Comparison of ENCODE assay signal across 9 cellular contexts in genomic region chrX:47540754-47541538, GRCh38. TPM values are rescaled to one million over a fixed set of nuclear protein-coding genes. Genes with fewer than 3 reads are reported as not detected.
DNase-seq lines count a peak whose midpoint lies in the region; ATAC-seq and TF ChIP-seq lines count a peak whose summit lies in the region.
"Had no signal": no experiment of that assay in that cellular context is flagged by ENCODE, and none has a peak within 500 bp of the region (broad histone marks: within the 10 kb centered on the region; RNA-seq: fewer than 3 reads in every experiment).

No MANE protein-coding gene starts in this region.

- H3K4me1 ChIP-seq in heart right ventricle (peaks cover 0 to 25% (median 9%) of the 10 kb centered on the region in 9 donors), parathyroid adenoma (peaks cover 3% of the 10 kb centered on the region)

- no peaks in the 10 kb centered on the region for H3K9me3 ChIP-seq in heart right ventricle
- no peaks in the 10 kb centered on the region for H3K9me3 ChIP-seq in parathyroid adenoma (ENCODE audit: control insufficient read depth, low read length)

- H3K36me3 Mint-ChIP-seq in stimulated activated memory B cell treated with anti-CD40 and anti-IgM and Interleukin-4, amounts not matched to agents 10 μg/mL and 1 μg/mL and 100 μg/mL, for 72 hours: no peaks in the 10 kb centered on the region
- no peaks in the 10 kb centered on the region for H3K36me3 Mint-ChIP-seq in activated naive CD8-positive, alpha-beta T cell treated with anti-CD3 and anti-CD28 coated beads, Interleukin-2, amount 50 U/mL, for 24 hours (ENCODE audit: low read depth)
- H3K36me3 Mint-ChIP-seq: memory B cell had no signal

- H3K27ac Mint-ChIP-seq in stimulated activated memory B cell treated with anti-CD40 and anti-IgM and Interleukin-4, amounts not matched to agents 10 μg/mL and 1 μg/mL and 100 μg/mL, for 72 hours: no peak overlapping the region
- H3K27ac Mint-ChIP-seq in activated naive CD8-positive, alpha-beta T cell treated with anti-CD3 and anti-CD28 coated beads, Interleukin-2, amount 50 U/mL, for 24 hours: no peak overlapping the region
- H3K27ac Mint-ChIP-seq: memory B cell had no signal

- H3K27me3 ChIP-seq in H7 (ENCODE audit: control insufficient read depth, insufficient read depth, low read length) (no peaks in the 10 kb centered on the region), heart right ventricle (peaks cover 0 to 4% (median 0%) of the 10 kb centered on the region in 7 donors), parathyroid adenoma (ENCODE audit: control insufficient read depth, insufficient read depth, low read length) (no peaks in the 10 kb centered on the region)

- H3K9ac ChIP-seq in parathyroid adenoma: no peak overlapping the region

- H3K36me3 ChIP-seq in H7 (replicated peaks; ENCODE audit: control insufficient read depth, insufficient read depth, low read length) (no peaks in the 10 kb centered on the region), heart right ventricle (no peaks in the 10 kb centered on the region), parathyroid adenoma (ENCODE audit: control insufficient read depth, insufficient read depth, low read length) (no peaks in the 10 kb centered on the region)

- peak overlapping the region; percentile 90 for H3K27ac ChIP-seq in angular gyrus (ENCODE audit: low read depth, low read length)
- peak overlapping the region; percentile 34 to 86 (median 73) for H3K27ac ChIP-seq in heart right ventricle
- H3K27ac ChIP-seq in parathyroid adenoma: peak overlapping the region; percentile 75

- peak overlapping the region; percentile 81 for H2AFZ ChIP-seq in parathyroid adenoma

- no peaks in the 10 kb centered on the region for H3K27me3 Mint-ChIP-seq in stimulated activated memory B cell treated with anti-CD40 and anti-IgM and Interleukin-4, amounts not matched to agents 10 μg/mL and 1 μg/mL and 100 μg/mL, for 72 hours
- H3K27me3 Mint-ChIP-seq in activated naive CD8-positive, alpha-beta T cell treated with anti-CD3 and anti-CD28 coated beads, Interleukin-2, amount 50 U/mL, for 24 hours: no peaks in the 10 kb centered on the region
- H3K27me3 Mint-ChIP-seq: memory B cell had no signal

- in situ Hi-C loops in ACHN (cut with HindIII; ENCODE audit: low pct_ligation_motif_present, low pct_unique_long_range_greater_than_20kb, low sequenced_read_pairs): no loop called here

- H3K4me3 Mint-ChIP-seq in stimulated activated memory B cell treated with anti-CD40 and anti-IgM and Interleukin-4, amounts not matched to agents 10 μg/mL and 1 μg/mL and 100 μg/mL, for 72 hours: no peak overlapping the region
- no peak overlapping the region for H3K4me3 Mint-ChIP-seq in activated naive CD8-positive, alpha-beta T cell treated with anti-CD3 and anti-CD28 coated beads, Interleukin-2, amount 50 U/mL, for 24 hours
- H3K4me3 Mint-ChIP-seq: memory B cell had no signal

- DNase-seq in ACHN: peak; percentile 79
- peak; percentile 76 for DNase-seq in H7
- DNase-seq in NCI-H345 treated with DMSO at 0.1 percent for 48 hours (lab: John Stamatoyannopoulos, UW; ENCODE audit: unreplicated experiment): peak; percentile 77
- peak; percentile 39 to 85 for DNase-seq in heart right ventricle
- DNase-seq in activated naive CD8-positive, alpha-beta T cell treated with anti-CD3 and anti-CD28 coated beads, Interleukin-2, amount 50 U/mL, for 24 hours: no peak

- peak overlapping the region; percentile 55 for H3K4me2 ChIP-seq in parathyroid adenoma (ENCODE audit: low read length)

- H3K4me3 ChIP-seq in H7 (ENCODE audit: insufficient read depth, low read depth, low read length) (no peak overlapping the region), heart right ventricle (peak overlapping the region in 1 of 10 donors; percentile 12), parathyroid adenoma (ENCODE audit: low read depth, low read length) (no peak overlapping the region)

- ATAC-seq in heart right ventricle: peak; percentile 93 to 99 (median 99)
- no peak for ATAC-seq in stimulated activated memory B cell treated with anti-CD40 and anti-IgM and Interleukin-4, amounts not matched to agents 10 μg/mL and 1 μg/mL and 100 μg/mL, for 72 hours
- no peak for ATAC-seq in activated naive CD8-positive, alpha-beta T cell treated with anti-CD3 and anti-CD28 coated beads, Interleukin-2, amount 50 U/mL, for 24 hours

- no peaks in the 10 kb centered on the region for H3K79me2 ChIP-seq in parathyroid adenoma

- no peaks in the 10 kb centered on the region for H3K4me1 Mint-ChIP-seq in stimulated activated memory B cell treated with anti-CD40 and anti-IgM and Interleukin-4, amounts not matched to agents 10 μg/mL and 1 μg/mL and 100 μg/mL, for 72 hours
- no peaks in the 10 kb centered on the region for H3K4me1 Mint-ChIP-seq in activated naive CD8-positive, alpha-beta T cell treated with anti-CD3 and anti-CD28 coated beads, Interleukin-2, amount 50 U/mL, for 24 hours
- H3K4me1 Mint-ChIP-seq: memory B cell had no signal

- TF ChIP-seq CTCF in heart right ventricle (IDR thresholded peaks at IDR 0.05) (peak; percentile 22 to 72 (median 59)), parathyroid adenoma (IDR thresholded peaks at IDR 0.05) (peak; percentile 54)

- 19 to 21% methylated on average over 15 of the region's 15 CpGs for WGBS in heart right ventricle, 2 donors

- intact Hi-C loops in heart right ventricle (cut with DNase I): loop anchor here in 3 of 10 donors (2.0 to 10.0 kb wide), 4 partner anchors 20 to 484 kb away; partner anchors contain the start of gene ARAF (in 1 of the 3)

- no peaks in the 10 kb centered on the region for H3K9me3 Mint-ChIP-seq in stimulated activated memory B cell treated with anti-CD40 and anti-IgM and Interleukin-4, amounts not matched to agents 10 μg/mL and 1 μg/mL and 100 μg/mL, for 72 hours
- no peaks in the 10 kb centered on the region for H3K9me3 Mint-ChIP-seq in activated naive CD8-positive, alpha-beta T cell treated with anti-CD3 and anti-CD28 coated beads, Interleukin-2, amount 50 U/mL, for 24 hours
- H3K9me3 Mint-ChIP-seq: memory B cell had no signal

RNA-seq across cellular contexts. Expression of gene ARAF, which starts 20.1 kb away (rescaled TPM):
- 34.4 and 38.2 TPM in 2 replicates for total RNA-seq in H7 (2014; rRNA removed; shearing (Covaris generic))
- 10 to 100 TPM; 73.0 to 93.1 (median 79.8) TPM for total RNA-seq in heart right ventricle
- 10 to 100 TPM; 45.2 to 57.0 TPM for polyA plus RNA-seq in heart right ventricle

RNA-seq across cellular contexts. Expression of gene TIMP1, which starts 41.3 kb away (rescaled TPM):
- 59.6 and 66.1 TPM in 2 replicates for total RNA-seq in H7 (2014; rRNA removed; shearing (Covaris generic))
- 100 to 1,000 TPM in 2 of 10 donors, 10 to 100 TPM in 8; 32.8 to 534 (median 68.8) TPM for total RNA-seq in heart right ventricle
- polyA plus RNA-seq in heart right ventricle: 100 to 1,000 TPM; 240 to 826 TPM

RNA-seq across cellular contexts. Expression of gene ZNF41, which starts 57.9 kb away (rescaled TPM):
- total RNA-seq in H7 (2014; rRNA removed; shearing (Covaris generic)): 4.3 TPM in 2 replicates
- total RNA-seq in heart right ventricle: 10 to 100 TPM; 10.6 to 19.3 (median 14.8) TPM
- 1 to 10 TPM; 3.1 to 6.7 TPM for polyA plus RNA-seq in heart right ventricle

Comparison
In these comparisons a context has a peak if more than half of its experiments do, and no peak if none do; other contexts are left out.
1. ATAC-seq: peak in heart right ventricle (8 of 8); none in stimulated activated memory B cell treated with anti-CD40 and anti-IgM and Interleukin-4, amounts not matched to agents 10 μg/mL and 1 μg/mL and 100 μg/mL, for 72 hours (single experiment) and activated naive CD8-positive, alpha-beta T cell treated with anti-CD3 and anti-CD28 coated beads, Interleukin-2, amount 50 U/mL, for 24 hours (single experiment).
2. Peak in every context shown above with its lines, with median percentiles within 50 percentile points of each other: H3K27ac ChIP-seq.